1 cellular context compared by ENCODE assay signal in the genomic region with DNA sequence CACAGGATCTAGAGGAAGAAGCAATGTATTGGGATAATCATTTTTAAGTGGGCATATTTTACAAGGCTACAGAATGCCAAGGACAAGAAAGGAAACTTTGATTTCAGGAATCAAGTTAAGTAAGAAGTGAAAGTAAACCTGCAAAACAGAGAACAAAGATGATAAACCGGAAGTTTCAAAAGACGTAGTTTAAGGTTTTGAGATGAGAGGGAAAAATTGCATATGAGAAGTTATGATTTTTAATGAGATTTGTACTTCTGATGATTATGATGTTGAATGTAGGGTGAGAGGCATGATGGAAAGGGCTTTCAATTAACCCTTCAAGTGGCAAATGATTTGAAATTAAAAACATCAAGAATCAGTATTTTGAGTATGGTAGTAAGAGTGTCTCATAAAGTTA.
TF ChIP-seq lines count a peak whose summit lies in the region.

No MANE protein-coding gene starts in this region.

TF ChIP-seq in GM23338, 12 proteins besides CTCF, POLR2A, EP300 and RAD21 (continued from another document):
- TF ChIP-seq ZNF462 (CRISPR knock-in tag; IDR thresholded peaks at IDR 0.05) (no peak), ZNF331 (CRISPR knock-in tag; IDR thresholded peaks at IDR 0.05; ENCODE audit: low read depth) (no peak), ZNF114 (CRISPR knock-in tag; IDR thresholded peaks at IDR 0.05) (no peak), EZH2 (IDR thresholded peaks at IDR 0.05; ENCODE audit: low read depth, unreplicated experiment) (no peak)
